ENCODE assay signal across 16 cellular contexts in genomic region chr12:57943438-57944080, GRCh38. TPM values are rescaled to one million over a fixed set of nuclear protein-coding genes. Genes with fewer than 3 reads are reported as not detected.
DNase-seq lines count a peak whose midpoint lies in the region; ATAC-seq and TF ChIP-seq lines count a peak whose summit lies in the region.
"Had no signal": no experiment of that assay in that cellular context is flagged by ENCODE, and none has a peak within 500 bp of the region (broad histone marks: within the 10 kb centered on the region; RNA-seq: fewer than 3 reads in every experiment).

No MANE protein-coding gene starts in this region.

- peaks cover 11% of the 10 kb centered on the region for H3F3A ChIP-seq in Loucy (ENCODE audit: low read depth)

- H3K4me1 ChIP-seq in Loucy (ENCODE audit: insufficient read depth, low read length, poor library complexity, severe bottlenecking) (peaks cover 61% of the 10 kb centered on the region), HAP-1 (peaks cover 9% of the 10 kb centered on the region)

- H3K4me3 ChIP-seq in Loucy (ENCODE audit: low read length, poor library complexity, severe bottlenecking) (peak overlapping the region; percentile 77), HAP-1 (no peak overlapping the region)

- intact Hi-C loops in activated T-helper 2 cell treated with anti-CD3 and anti-CD28 coated beads, Interferon-gamma antibody, Interleukin-2, Interleukin-4, amounts not matched to agents 10 μg/mL and 5 μg/mL and 100 μg/mL, durations not matched to agents 14 hours and 24 hours and 36 hours (cut with micrococcal nuclease): no loop called here

- no peaks in the 10 kb centered on the region for H4K20me1 ChIP-seq in Loucy (ENCODE audit: insufficient read depth, low read length, poor library complexity, severe bottlenecking)

- H3K27me3 Mint-ChIP-seq in stimulated activated naive CD8-positive, alpha-beta T cell treated with anti-CD3 and anti-CD28 coated beads, Interleukin-15, amount 100 ng/mL, for 72 hours: no peaks in the 10 kb centered on the region
- H3K27me3 Mint-ChIP-seq in activated T-helper 17 cell treated with anti-CD3 and anti-CD28 coated beads, Interleukin-2, amount 50 U/mL, for 72 hours: no peaks in the 10 kb centered on the region
- no peaks in the 10 kb centered on the region for H3K27me3 Mint-ChIP-seq in activated T-helper 2 cell treated with anti-CD3 and anti-CD28 coated beads, Interferon-gamma antibody, Interleukin-2, Interleukin-4, amounts not matched to agents 10 μg/mL and 5 μg/mL and 100 μg/mL, durations not matched to agents 14 hours and 24 hours and 36 hours (ENCODE audit: low read depth)

- peak overlapping the region; percentile 90 for H3K9ac ChIP-seq in Loucy (ENCODE audit: low read depth, low read length, poor library complexity, severe bottlenecking)

- peak overlapping the region in 1 of 2 donors; percentile 55 for H3K27ac Mint-ChIP-seq in stimulated activated naive CD8-positive, alpha-beta T cell treated with anti-CD3 and anti-CD28 coated beads, Interleukin-15, amount 100 ng/mL, for 72 hours
- H3K27ac Mint-ChIP-seq in activated T-helper 17 cell treated with anti-CD3 and anti-CD28 coated beads, Interleukin-2, amount 50 U/mL, for 72 hours: peak overlapping the region; percentile 87
- no peak overlapping the region for H3K27ac Mint-ChIP-seq in activated T-helper 2 cell treated with anti-CD3 and anti-CD28 coated beads, Interferon-gamma antibody, Interleukin-2, Interleukin-4, amounts not matched to agents 10 μg/mL and 5 μg/mL and 100 μg/mL, durations not matched to agents 14 hours and 24 hours and 36 hours
- H3K27ac Mint-ChIP-seq: HFFc6 had no signal

- in situ Hi-C loops in HAP-1 (cut with MboI; ENCODE audit: low sequenced_read_pairs): no loop called here

- no peak for ATAC-seq in stimulated activated naive CD8-positive, alpha-beta T cell treated with anti-CD3 and anti-CD28 coated beads, Interleukin-15, amount 100 ng/mL, for 72 hours
- ATAC-seq in stimulated activated naive CD8-positive, alpha-beta T cell treated with anti-CD3 and anti-CD28 coated beads, Interleukin-15, Interleukin-2, amounts not matched to agents 100 U/mL and 50 U/mL, for 24 hours: no peak
- no peak for ATAC-seq in activated T-helper 17 cell treated with anti-CD3 and anti-CD28 coated beads, Interleukin-2, amount 50 U/mL, for 72 hours (replicated peaks)
- ATAC-seq: PC-3 had no signal

- peak overlapping the region; percentile 14 to 96 for H3K4me3 Mint-ChIP-seq in stimulated activated naive CD8-positive, alpha-beta T cell treated with anti-CD3 and anti-CD28 coated beads, Interleukin-15, amount 100 ng/mL, for 72 hours
- no peak overlapping the region for H3K4me3 Mint-ChIP-seq in activated T-helper 17 cell treated with anti-CD3 and anti-CD28 coated beads, Interleukin-2, amount 50 U/mL, for 72 hours
- H3K4me3 Mint-ChIP-seq in activated T-helper 2 cell treated with anti-CD3 and anti-CD28 coated beads, Interferon-gamma antibody, Interleukin-2, Interleukin-4, amounts not matched to agents 10 μg/mL and 5 μg/mL and 100 μg/mL, durations not matched to agents 14 hours and 24 hours and 36 hours (ENCODE audit: low read depth): no peak overlapping the region

- H3K4me1 Mint-ChIP-seq in stimulated activated naive CD8-positive, alpha-beta T cell treated with anti-CD3 and anti-CD28 coated beads, Interleukin-15, amount 100 ng/mL, for 72 hours: peaks cover 47% of the 10 kb centered on the region
- peaks cover 21% of the 10 kb centered on the region for H3K4me1 Mint-ChIP-seq in activated T-helper 17 cell treated with anti-CD3 and anti-CD28 coated beads, Interleukin-2, amount 50 U/mL, for 72 hours
- peaks cover 35% of the 10 kb centered on the region for H3K4me1 Mint-ChIP-seq in activated T-helper 2 cell treated with anti-CD3 and anti-CD28 coated beads, Interferon-gamma antibody, Interleukin-2, Interleukin-4, amounts not matched to agents 10 μg/mL and 5 μg/mL and 100 μg/mL, durations not matched to agents 14 hours and 24 hours and 36 hours (ENCODE audit: low read depth)

- peaks cover 8% of the 10 kb centered on the region for H3K36me3 Mint-ChIP-seq in activated T-helper 17 cell treated with anti-CD3 and anti-CD28 coated beads, Interleukin-2, amount 50 U/mL, for 72 hours (ENCODE audit: low read depth)
- peaks cover 11% of the 10 kb centered on the region for H3K36me3 Mint-ChIP-seq in activated T-helper 2 cell treated with anti-CD3 and anti-CD28 coated beads, Interferon-gamma antibody, Interleukin-2, Interleukin-4, amounts not matched to agents 10 μg/mL and 5 μg/mL and 100 μg/mL, durations not matched to agents 14 hours and 24 hours and 36 hours (ENCODE audit: low read depth)

- DNase-seq in stimulated activated naive CD8-positive, alpha-beta T cell treated with anti-CD3 and anti-CD28 coated beads, Interleukin-15, amount 100 ng/mL, for 72 hours: no peak
- DNase-seq in stimulated activated naive CD8-positive, alpha-beta T cell treated with anti-CD3 and anti-CD28 coated beads, Interleukin-15, Interleukin-2, amounts not matched to agents 100 U/mL and 50 U/mL, for 24 hours: no peak
- DNase-seq in activated CD4-positive, alpha-beta T cell treated with anti-CD3 and anti-CD28 coated beads, Interleukin-2, amount 50 U/mL, for 1 hour: no peak
- no peak for DNase-seq in activated T-helper 2 cell treated with anti-CD3 and anti-CD28 coated beads, Interferon-gamma antibody, Interleukin-2, Interleukin-4, amounts not matched to agents 10 μg/mL and 5 μg/mL and 100 μg/mL, durations not matched to agents 14 hours and 24 hours and 36 hours (ENCODE audit: low spot score)
- DNase-seq in cerebellar cortex (ENCODE audit: low spot score) (no peak), HAP-1 (ENCODE audit: low spot score in 2 of 2) (no peak)
- DNase-seq: GF-D8; GOT3; HFFc6; NCI-H1417; NCI-H187 treated with DMSO at 0.1 percent for 48 hours; NCI-H526 treated with DMSO at 0.1 percent for 48 hours; NK-92 treated with Interleukin-12 subunit alpha and Interleukin-12 subunit beta, amount 100 ng/mL, for 24 hours; PC-3 had no signal

- H2AFZ ChIP-seq in Loucy (ENCODE audit: low read length): no peak overlapping the region

- no peaks in the 10 kb centered on the region for H3K9me3 Mint-ChIP-seq in stimulated activated naive CD8-positive, alpha-beta T cell treated with anti-CD3 and anti-CD28 coated beads, Interleukin-15, amount 100 ng/mL, for 72 hours
- no peaks in the 10 kb centered on the region for H3K9me3 Mint-ChIP-seq in activated T-helper 17 cell treated with anti-CD3 and anti-CD28 coated beads, Interleukin-2, amount 50 U/mL, for 72 hours
- no peaks in the 10 kb centered on the region for H3K9me3 Mint-ChIP-seq in activated T-helper 2 cell treated with anti-CD3 and anti-CD28 coated beads, Interferon-gamma antibody, Interleukin-2, Interleukin-4, amounts not matched to agents 10 μg/mL and 5 μg/mL and 100 μg/mL, durations not matched to agents 14 hours and 24 hours and 36 hours
- H3K9me3 Mint-ChIP-seq: HFFc6 had no signal

- H3K4me2 ChIP-seq in Loucy (ENCODE audit: low read depth, low read length, poor library complexity, severe bottlenecking): peak overlapping the region; percentile 91

- no peaks in the 10 kb centered on the region for H3K9me3 ChIP-seq in Loucy (ENCODE audit: insufficient read depth, low read depth, low read length)
- no peaks in the 10 kb centered on the region for H3K9me3 ChIP-seq in HAP-1

- H3K79me2 ChIP-seq in Loucy (ENCODE audit: insufficient read depth, low read length): peaks cover 36% of the 10 kb centered on the region

- no peaks in the 10 kb centered on the region for H3K9me2 ChIP-seq in Loucy (replicated peaks; ENCODE audit: low read depth, low read length)

- TF ChIP-seq CTCF in Loucy (conservative IDR thresholded peaks at IDR 0.05; ENCODE audit: low read length): no peak

- no peaks in the 10 kb centered on the region for H3K27me3 ChIP-seq in Loucy (ENCODE audit: insufficient read depth, low read length, poor library complexity, severe bottlenecking)
- no peaks in the 10 kb centered on the region for H3K27me3 ChIP-seq in HAP-1 (ENCODE audit: low read depth)

- no peaks in the 10 kb centered on the region for H3K36me3 ChIP-seq in Loucy (ENCODE audit: insufficient read depth, low read length)
- H3K36me3 ChIP-seq in HAP-1 (replicated peaks): no peaks in the 10 kb centered on the region

RNA-seq across cellular contexts. Expression of gene ATP23, which starts 2.2 kb away (rescaled TPM):
- 10 to 100 TPM; 13.5 to 19.4 TPM for total RNA-seq in activated T-helper 17 cell treated with anti-CD3 and anti-CD28 coated beads, Interleukin-2, amount 50 U/mL, for 72 hours
- total RNA-seq in activated T-helper 2 cell treated with anti-CD3 and anti-CD28 coated beads, Interferon-gamma antibody, Interleukin-2, Interleukin-4, amounts not matched to agents 10 μg/mL and 5 μg/mL and 100 μg/mL, durations not matched to agents 14 hours and 24 hours and 36 hours: 10.8 and 12.7 TPM in 2 replicates

Comparison
In these comparisons a context has a peak if more than half of its experiments do, and no peak if none do; other contexts are left out.
1. H3K4me3 Mint-ChIP-seq: peak in stimulated activated naive CD8-positive, alpha-beta T cell treated with anti-CD3 and anti-CD28 coated beads, Interleukin-15, amount 100 ng/mL, for 72 hours (2 of 2); none in activated T-helper 17 cell treated with anti-CD3 and anti-CD28 coated beads, Interleukin-2, amount 50 U/mL, for 72 hours (single experiment) and activated T-helper 2 cell treated with anti-CD3 and anti-CD28 coated beads, Interferon-gamma antibody, Interleukin-2, Interleukin-4, amounts not matched to agents 10 μg/mL and 5 μg/mL and 100 μg/mL, durations not matched to agents 14 hours and 24 hours and 36 hours (single experiment).